In genomic region chr7:8205572-8205971, GRCh38 we compare ENCODE assay signal across 14 cellular contexts.
"Had no signal": no experiment of that assay in that cellular context is flagged by ENCODE, and none has a peak within 500 bp of the region (broad histone marks: within the 10 kb centered on the region; RNA-seq: fewer than 3 reads in every experiment).

No MANE protein-coding gene starts in this region.

- DNase-seq: activated CD4-positive, alpha-beta T cell treated with anti-CD3 and anti-CD28 coated beads, Interleukin-2, amount 10 ng/mL, durations not matched to agents 24 days and 14 days; activated CD4-positive, CD25-positive, alpha-beta regulatory T cell; activated CD8-positive, alpha-beta memory T cell treated with anti-CD3 and anti-CD28 coated beads, Interleukin-2, amount 50 U/mL, for 4 hours; activated CD8-positive, alpha-beta T cell treated with anti-CD3 and anti-CD28 coated beads, Interleukin-2, amount 10 ng/mL, durations not matched to agents 7 days and 5 days; activated gamma-delta T cell; activated naive CD8-positive, alpha-beta T cell treated with anti-CD3 and anti-CD28 coated beads for 36 hours; activated T-cell treated with anti-CD3 and anti-CD28 coated beads, Interleukin-2, amount 50 U/mL, for 72 hours; anterior cingulate cortex; endodermal cell; nephron progenitor cell; occipital lobe; right cardiac atrium; SW 1271 had no signal

- H3K4me2 ChIP-seq: smooth muscle cell had no signal

- ATAC-seq: activated CD8-positive, alpha-beta T cell treated with anti-CD3 and anti-CD28 coated beads, Interleukin-2, amount 10 ng/mL, durations not matched to agents 7 days and 5 days; activated T-cell treated with anti-CD3 and anti-CD28 coated beads, Interleukin-2, amount 50 U/mL, for 72 hours had no signal

- H3K4me3 ChIP-seq: smooth muscle cell had no signal
